In the genomic region with DNA sequence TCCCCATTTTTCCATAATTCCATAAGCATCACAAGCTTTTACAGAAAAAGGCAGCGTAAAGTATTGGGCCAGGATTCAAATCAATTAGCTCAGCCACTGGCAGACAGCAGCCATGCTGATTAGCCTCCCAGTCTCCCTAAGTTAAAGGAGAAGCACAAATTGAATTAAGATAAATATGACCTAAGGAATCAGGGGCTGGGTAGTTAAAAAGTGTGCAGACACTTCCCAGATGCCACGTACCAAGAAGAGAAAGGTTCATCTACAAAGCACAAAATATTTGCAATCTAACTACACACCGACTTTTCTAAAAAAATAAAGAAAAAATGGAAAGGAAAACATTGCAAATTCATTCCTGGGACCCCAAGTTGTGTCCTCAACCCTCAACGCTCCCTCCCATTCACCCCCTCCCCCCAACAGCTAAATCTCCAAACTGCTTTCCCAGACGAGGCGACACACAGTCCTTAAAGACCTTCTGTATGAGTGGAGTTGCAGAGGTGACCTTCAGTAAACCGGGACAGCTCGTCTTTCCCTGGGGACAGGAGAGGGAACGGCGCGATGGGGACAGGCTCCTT, we compare ENCODE assay signal across 7 cellular contexts.
DNase-seq lines count a peak whose midpoint lies in the region; ATAC-seq and TF ChIP-seq lines count a peak whose summit lies in the region.

No MANE protein-coding gene starts in this region.

- no peaks in the 10 kb centered on the region for H3K9me3 Mint-ChIP-seq in nephron progenitor cell

- H3K27ac ChIP-seq in OCI-LY1 (ENCODE audit: low read depth, low read length, poor library complexity, severe bottlenecking) (peak overlapping the region; percentile 55), duodenal mucosa (ENCODE audit: low read depth, low read length) (peak overlapping the region; percentile 85)

- H3K27ac Mint-ChIP-seq in nephron progenitor cell: peak overlapping the region; percentile 98

- H3K27me3 ChIP-seq in OCI-LY1 (ENCODE audit: insufficient read depth, low read length) (no peaks in the 10 kb centered on the region), duodenal mucosa (ENCODE audit: control insufficient read depth in 1 of 2, insufficient read depth in 2 of 2, low read length in 2 of 2) (no peaks in the 10 kb centered on the region)

- no peak for DNase-seq in GM12864 (ENCODE audit: low read depth)
- DNase-seq in nephron progenitor cell: no peak

- H3F3A ChIP-seq in OCI-LY1 (ENCODE audit: insufficient read depth, low read length): peaks cover 4% of the 10 kb centered on the region; the same call in 1 of the 2 replicates

- ATAC-seq in HG02678 (IDR thresholded peaks at IDR 0.05; ENCODE audit: unreplicated experiment) (no peak), HG02623 (IDR thresholded peaks at IDR 0.05; ENCODE audit: unreplicated experiment) (no peak), GM18520 (IDR thresholded peaks at IDR 0.05; ENCODE audit: unreplicated experiment) (no peak)

- H3K27me3 Mint-ChIP-seq in nephron progenitor cell (ENCODE audit: low read depth, poor library complexity): no peaks in the 10 kb centered on the region

- no peak overlapping the region for H2AFZ ChIP-seq in OCI-LY1 (ENCODE audit: low read length)

- H3K4me1 Mint-ChIP-seq in nephron progenitor cell: peaks cover 13% of the 10 kb centered on the region

- H3K36me3 Mint-ChIP-seq in nephron progenitor cell (ENCODE audit: low read depth): peaks cover 30% of the 10 kb centered on the region

- H3K9ac ChIP-seq in OCI-LY1 (ENCODE audit: low read length): peak overlapping the region; percentile 78
- peak overlapping the region; percentile 87 to 96 for H3K9ac ChIP-seq in duodenal mucosa (ENCODE audit: low read depth in 1 of 2, low read length in 2 of 2)

- H3K4me1 ChIP-seq in OCI-LY1 (ENCODE audit: insufficient read depth, low read length, severe bottlenecking) (peaks cover 45% of the 10 kb centered on the region), duodenal mucosa (ENCODE audit: control insufficient read depth in 1 of 2, insufficient read depth in 2 of 2, low read length in 2 of 2) (peaks cover 9 to 11% of the 10 kb centered on the region in 2 donors)

- no peaks in the 10 kb centered on the region for H3K9me2 ChIP-seq in OCI-LY1 (ENCODE audit: low read depth, low read length)

- H3K4me3 ChIP-seq in GM12864 (ENCODE audit: low read depth, low read length) (peak overlapping the region; percentile 65), OCI-LY1 (ENCODE audit: low read depth, low read length, poor library complexity, severe bottlenecking) (peak overlapping the region; percentile 79), duodenal mucosa (ENCODE audit: low read depth in 1 of 2, low read length in 2 of 2) (peak overlapping the region; percentile 90 to 92)

- no peak for TF ChIP-seq CTCF in GM12864 (IDR thresholded peaks at IDR 0.05; ENCODE audit: low read depth, low read length, missing control alignments)
- TF ChIP-seq CTCF in OCI-LY1 (IDR thresholded peaks at IDR 0.05; ENCODE audit: low read length): no peak
- TF ChIP-seq CTCF in nephron progenitor cell (IDR thresholded peaks at IDR 0.05): no peak

- H3K36me3 ChIP-seq in OCI-LY1 (ENCODE audit: insufficient read depth, low read length) (peaks cover 32% of the 10 kb centered on the region), duodenal mucosa (ENCODE audit: control insufficient read depth in 1 of 2, insufficient read depth in 2 of 2, low read length in 2 of 2) (peaks cover 0 to 16% of the 10 kb centered on the region in 2 donors)

- H3K9me3 ChIP-seq in OCI-LY1 (ENCODE audit: low read length) (no peaks in the 10 kb centered on the region), duodenal mucosa (ENCODE audit: control insufficient read depth in 1 of 2, low read length in 2 of 2) (no peaks in the 10 kb centered on the region)

- H4K20me1 ChIP-seq in OCI-LY1 (ENCODE audit: insufficient read depth, low read length): no peaks in the 10 kb centered on the region

- H3K4me2 ChIP-seq in OCI-LY1 (ENCODE audit: low read length): peak overlapping the region; percentile 67

- peak overlapping the region; percentile 97 for H3K4me3 Mint-ChIP-seq in nephron progenitor cell

- peaks cover 43% of the 10 kb centered on the region for H3K79me2 ChIP-seq in OCI-LY1 (ENCODE audit: insufficient read depth, low read length)
